Comparison of ENCODE assay signal across 18 cellular contexts in the genomic region with DNA sequence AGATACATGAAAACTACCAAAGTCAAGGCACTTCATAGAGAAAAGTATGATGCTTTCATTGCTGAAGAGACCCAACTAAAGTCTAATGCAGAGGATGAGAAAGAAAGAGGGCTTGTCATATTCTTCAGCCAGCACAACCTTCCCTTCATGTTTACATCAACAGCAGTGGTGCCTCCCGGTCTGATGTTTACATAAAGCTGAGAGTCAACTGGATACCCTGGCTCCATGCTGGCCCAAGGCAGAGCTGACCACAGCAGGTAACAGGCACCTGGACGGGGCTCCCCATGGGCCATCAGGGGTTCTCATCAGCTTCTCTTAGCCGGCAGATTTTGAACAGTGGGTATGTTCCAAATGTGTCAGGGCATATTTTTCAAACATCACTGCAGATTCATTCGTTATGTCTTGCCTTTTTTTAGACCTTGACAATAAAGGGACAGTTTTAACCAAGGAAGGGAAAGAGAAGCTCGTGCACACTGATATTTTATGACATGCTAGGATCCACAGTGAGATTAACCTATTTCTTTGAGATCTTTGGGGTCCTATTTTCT.
DNase-seq lines count a peak whose midpoint lies in the region; ATAC-seq lines count a peak whose summit lies in the region.
"Had no signal": no experiment of that assay in that cellular context is flagged by ENCODE, and none has a peak within 500 bp of the region (broad histone marks: within the 10 kb centered on the region; RNA-seq: fewer than 3 reads in every experiment).

No MANE protein-coding gene starts in this region.

- H3K9ac ChIP-seq in mesendoderm (ENCODE audit: low read length), result no peak overlapping the region

- H3K27ac ChIP-seq in mesendoderm (ENCODE audit: low read depth, low read length), result no peak overlapping the region
- H3K27ac ChIP-seq: Peyer's patch had no signal

- H3K79me2 ChIP-seq in mesendoderm (ENCODE audit: control insufficient read depth, insufficient read depth, low read length), result no peaks in the 10 kb centered on the region

- H3K23ac ChIP-seq in mesendoderm (ENCODE audit: low read length), result no peak overlapping the region

- no peaks in the 10 kb centered on the region for H3K4me1 ChIP-seq in mesendoderm (ENCODE audit: control insufficient read depth, low read depth, low read length)
- H3K4me1 ChIP-seq: Peyer's patch had no signal

- no peak overlapping the region for H3K4ac ChIP-seq in mesendoderm (ENCODE audit: low read depth, low read length)

- H2AK5ac ChIP-seq in mesendoderm (ENCODE audit: low read length), result no peak overlapping the region

- no peaks in the 10 kb centered on the region for H3K27me3 ChIP-seq in mesendoderm (ENCODE audit: insufficient read depth, low read length, poor library complexity)
- H3K27me3 ChIP-seq: MG63, Peyer's patch had no signal

- H3K79me1 ChIP-seq in mesendoderm (ENCODE audit: low read length), result no peaks in the 10 kb centered on the region

- H3K56ac ChIP-seq in mesendoderm (ENCODE audit: low read length), result no peak overlapping the region

- no peak overlapping the region for H2BK5ac ChIP-seq in mesendoderm (ENCODE audit: low read length)

- H3K4me2 ChIP-seq in mesendoderm (ENCODE audit: low read length), result no peak overlapping the region

- no peaks in the 10 kb centered on the region for H3K36me3 ChIP-seq in mesendoderm (ENCODE audit: control insufficient read depth, insufficient read depth, low read length)
- H3K36me3 ChIP-seq: MG63, Peyer's patch had no signal

- H4K8ac ChIP-seq in mesendoderm (ENCODE audit: low read depth, low read length), result no peak overlapping the region

- H3K18ac ChIP-seq in mesendoderm (ENCODE audit: low read length), result no peak overlapping the region

- no peak for ATAC-seq in GM21576 (IDR thresholded peaks at IDR 0.05; ENCODE audit: unreplicated experiment)
- ATAC-seq: K562, SK-N-SH treated with all-trans-retinoic acid at 6 μM for 48 hours had no signal

- H4K5ac ChIP-seq in mesendoderm (ENCODE audit: low read length), result no peak overlapping the region

- peak; percentile 15 for DNase-seq in DMS53 treated with DMSO at 0.1 percent for 48 hours (lab: John Stamatoyannopoulos, UW; ENCODE audit: unreplicated experiment)
- DNase-seq in NCI-H146 (lab: John Stamatoyannopoulos, UW), result peak; percentile 53
- peak; percentile 78 for DNase-seq in cerebellar cortex (ENCODE audit: low spot score)
- DNase-seq in mesendoderm, result peak; percentile 4
- DNase-seq in activated CD4-positive, alpha-beta T cell treated with anti-CD3 and anti-CD28 coated beads, Interleukin-2, amount 50 U/mL, for 4 hours, result no peak
- DNase-seq in NCI-H226, result no peak
- DNase-seq: CD4-positive, CD25-positive, alpha-beta regulatory T cell; GF-D8; MG63; NCI-H1048; NCI-H1436 treated with DMSO at 0.1 percent for 48 hours; NCI-H2081 treated with DMSO at 0.1 percent for 48 hours; NCI-H446 treated with DMSO at 0.1 percent for 48 hours; NCI-H82; Peyer's patch had no signal

- H2BK15ac ChIP-seq in mesendoderm (replicated peaks; ENCODE audit: low read depth), result no peak overlapping the region

- H2BK120ac ChIP-seq in mesendoderm (ENCODE audit: low read depth, low read length), result no peak overlapping the region

- WGBS in mesendoderm (ENCODE audit: extremely low coverage, insufficient coverage, low lambda C conversion rate), result no CpG with 5 or more reads among the region's 5 CpGs

- H3K4me3 ChIP-seq in mesendoderm (ENCODE audit: low read length), result no peak overlapping the region
- H3K4me3 ChIP-seq: K562, MG63, Peyer's patch had no signal

Comparison
In these comparisons a context has a peak if more than half of its experiments do, and no peak if none do; other contexts are left out.
1. DNase-seq: peak in DMS53 treated with DMSO at 0.1 percent for 48 hours (single experiment), NCI-H146 (single experiment), cerebellar cortex (single experiment) and mesendoderm (single experiment); none in activated CD4-positive, alpha-beta T cell treated with anti-CD3 and anti-CD28 coated beads, Interleukin-2, amount 50 U/mL, for 4 hours (0 of 2) and NCI-H226 (single experiment).